Comparison of ENCODE assay signal across 13 cellular contexts in genomic region chr4:76802546-76803021, GRCh38.
A peak's percentile ranks its signal among the peaks of the same experiment; 100 is the strongest.
DNase-seq lines count a peak whose midpoint lies in the region; ATAC-seq, FAIRE-seq and TF ChIP-seq lines count a peak whose summit lies in the region.
"Had no signal": no experiment of that assay in that cellular context is flagged by ENCODE, and none has a peak within 500 bp of the region (broad histone marks: within the 10 kb centered on the region; RNA-seq: fewer than 3 reads in every experiment).

No MANE protein-coding gene starts in this region.

- H3K79me2 ChIP-seq in osteoblast (ENCODE audit: insufficient read depth, low read length), result no peaks in the 10 kb centered on the region

- H2AFZ ChIP-seq in osteoblast (ENCODE audit: low read length), result no peak overlapping the region

- DNase-seq in Daoy (ENCODE audit: low read depth) (peak; percentile 9), astrocyte of the hippocampus (ENCODE audit: low read depth, low spot score) (peak; percentile 50), right cardiac atrium (no peak), osteoblast (ENCODE audit: insufficient read length, low spot score, missing footprints) (no peak), DMS79 (lab: John Stamatoyannopoulos, UW) (no peak), urothelium cell line (ENCODE audit: low spot score) (no peak), WERI-Rb-1 (no peak)
- no peak for DNase-seq in activated T-cell treated with anti-CD3 and anti-CD28 coated beads, Interleukin-2, amount 50 U/mL, for 48 hours
- DNase-seq: NCI-H1417 treated with DMSO at 0.1 percent for 48 hours, T1000 had no signal

- H3K36me3 ChIP-seq in osteoblast (ENCODE audit: insufficient read depth, low read length) (no peaks in the 10 kb centered on the region), WERI-Rb-1 (no peaks in the 10 kb centered on the region)
- H3K36me3 ChIP-seq: adrenal gland had no signal

- H3K4me1 ChIP-seq in right cardiac atrium (ENCODE audit: control insufficient read depth, insufficient read depth, low read length) (peaks cover 3% of the 10 kb centered on the region), osteoblast (ENCODE audit: insufficient read depth, low read length) (peaks cover 13% of the 10 kb centered on the region)
- H3K4me1 ChIP-seq: adrenal gland had no signal

- no peaks in the 10 kb centered on the region for H4K20me1 ChIP-seq in osteoblast (ENCODE audit: insufficient read depth, low read length)

- intact Hi-C loops in right cardiac atrium (cut with DNase I), result no loop called here

- WGBS in right cardiac atrium, result 60% methylated on average over 7 of the region's 7 CpGs

- no peak for TF ChIP-seq CTCF in osteoblast (IDR thresholded peaks at IDR 0.05; ENCODE audit: extremely low read depth, low read depth, low read length)
- no peak for TF ChIP-seq CTCF in WERI-Rb-1 (IDR thresholded peaks at IDR 0.05; ENCODE audit: low read depth, low read length)

- H3K9me3 ChIP-seq in right cardiac atrium (ENCODE audit: control insufficient read depth, low read length), result no peaks in the 10 kb centered on the region
- no peaks in the 10 kb centered on the region for H3K9me3 ChIP-seq in osteoblast (ENCODE audit: low read depth, low read length)
- no peaks in the 10 kb centered on the region for H3K9me3 ChIP-seq in WERI-Rb-1 (ENCODE audit: severe bottlenecking)
- H3K9me3 ChIP-seq: adrenal gland had no signal

- H3K27me3 ChIP-seq in right cardiac atrium (ENCODE audit: control insufficient read depth, insufficient read depth), result no peaks in the 10 kb centered on the region
- H3K27me3 ChIP-seq in osteoblast (ENCODE audit: insufficient read depth, low read length), result no peaks in the 10 kb centered on the region
- no peaks in the 10 kb centered on the region for H3K27me3 ChIP-seq in WERI-Rb-1 (ENCODE audit: insufficient read depth, low read depth, severe bottlenecking)
- H3K27me3 ChIP-seq: adrenal gland had no signal

- no peak for FAIRE-seq in urothelium cell line (lab: Jason Lieb, UNC)
- FAIRE-seq: G401.6, kidney had no signal

- H3K4me2 ChIP-seq in osteoblast (ENCODE audit: insufficient read depth, low read length), result no peak overlapping the region

- H3K4me3 ChIP-seq in right cardiac atrium (ENCODE audit: low read length) (no peak overlapping the region), osteoblast (ENCODE audit: insufficient read depth, low read length) (no peak overlapping the region), WERI-Rb-1 (ENCODE audit: low read depth, low read length) (no peak overlapping the region)
- H3K4me3 ChIP-seq: adrenal gland had no signal

- H3K27ac ChIP-seq in right cardiac atrium (ENCODE audit: low read length), result no peak overlapping the region
- H3K27ac ChIP-seq in osteoblast (ENCODE audit: low read depth, low read length), result peak overlapping the region; percentile 32
- H3K27ac ChIP-seq in WERI-Rb-1, result no peak overlapping the region

- ATAC-seq in right cardiac atrium, result peak; percentile 42 to 48

Comparison
In these comparisons a context has a peak if more than half of its experiments do, and no peak if none do; other contexts are left out.
1. DNase-seq: peak in Daoy (single experiment) and astrocyte of the hippocampus (single experiment); none in right cardiac atrium (0 of 3), osteoblast (single experiment), DMS79 (single experiment), urothelium cell line (single experiment), WERI-Rb-1 (single experiment) and activated T-cell treated with anti-CD3 and anti-CD28 coated beads, Interleukin-2, amount 50 U/mL, for 48 hours (0 of 2).